13 cellular contexts compared by ENCODE assay signal in genomic region chr7:120441850-120442249, GRCh38.
DNase-seq lines count a peak whose midpoint lies in the region; ATAC-seq and TF ChIP-seq lines count a peak whose summit lies in the region.
"Had no signal": no experiment of that assay in that cellular context is flagged by ENCODE, and none has a peak within 500 bp of the region (broad histone marks: within the 10 kb centered on the region; RNA-seq: fewer than 3 reads in every experiment).

No MANE protein-coding gene starts in this region.

- ATAC-seq in GM19397 (IDR thresholded peaks at IDR 0.05; ENCODE audit: unreplicated experiment) (peak; percentile 84), HG02678 (IDR thresholded peaks at IDR 0.05; ENCODE audit: unreplicated experiment) (peak; percentile 88), HG03342 (IDR thresholded peaks at IDR 0.05; ENCODE audit: unreplicated experiment) (peak; percentile 91)
- ATAC-seq: GM23338 had no signal

- H3K27me3 Mint-ChIP-seq in endothelial cell (ENCODE audit: unreplicated experiment), result no peaks in the 10 kb centered on the region

- H3K4me1 Mint-ChIP-seq in endothelial cell (ENCODE audit: unreplicated experiment), result no peaks in the 10 kb centered on the region

- DNase-seq in GM13976 (ENCODE audit: low spot score) (peak; percentile 25), NCI-H2227 treated with DMSO at 0.1 percent for 48 hours (lab: John Stamatoyannopoulos, UW) (no peak), endothelial cell (ENCODE audit: low spot score) (no peak), NOMO-1 treated with DMSO at 0.1 percent for 48 hours (lab: John Stamatoyannopoulos, UW; ENCODE audit: unreplicated experiment) (no peak)
- no peak for DNase-seq in central memory CD4-positive, alpha-beta T cell
- DNase-seq: ACHN, KBM-7, NCI-H1694 treated with DMSO at 0.1 percent for 48 hours, T-helper 2 cell had no signal

- no peaks in the 10 kb centered on the region for H3K9me3 Mint-ChIP-seq in endothelial cell (ENCODE audit: unreplicated experiment)
- H3K9me3 Mint-ChIP-seq: GM23338 had no signal

- H3K27ac Mint-ChIP-seq in endothelial cell (ENCODE audit: unreplicated experiment), result no peak overlapping the region
- H3K27ac Mint-ChIP-seq: GM23338 had no signal

- in situ Hi-C loops in GM13976 (cut with MboI; ENCODE audit: low sequenced_read_pairs, unreplicated experiment), result no loop called here

- TF ChIP-seq CTCF in GM13976 (IDR thresholded peaks at IDR 0.05; ENCODE audit: borderline replicate concordance, control extremely low read depth, extremely low read depth, insufficient read depth, missing control alignments) (no peak), endothelial cell (IDR thresholded peaks at IDR 0.05; ENCODE audit: unreplicated experiment) (no peak)

- H3K4me3 Mint-ChIP-seq in endothelial cell (ENCODE audit: unreplicated experiment), result no peak overlapping the region
- H3K4me3 Mint-ChIP-seq: GM23338 had no signal

- H3K36me3 Mint-ChIP-seq in endothelial cell (ENCODE audit: low read depth, unreplicated experiment), result no peaks in the 10 kb centered on the region
